25 cellular contexts compared by ENCODE assay signal in the genomic region with DNA sequence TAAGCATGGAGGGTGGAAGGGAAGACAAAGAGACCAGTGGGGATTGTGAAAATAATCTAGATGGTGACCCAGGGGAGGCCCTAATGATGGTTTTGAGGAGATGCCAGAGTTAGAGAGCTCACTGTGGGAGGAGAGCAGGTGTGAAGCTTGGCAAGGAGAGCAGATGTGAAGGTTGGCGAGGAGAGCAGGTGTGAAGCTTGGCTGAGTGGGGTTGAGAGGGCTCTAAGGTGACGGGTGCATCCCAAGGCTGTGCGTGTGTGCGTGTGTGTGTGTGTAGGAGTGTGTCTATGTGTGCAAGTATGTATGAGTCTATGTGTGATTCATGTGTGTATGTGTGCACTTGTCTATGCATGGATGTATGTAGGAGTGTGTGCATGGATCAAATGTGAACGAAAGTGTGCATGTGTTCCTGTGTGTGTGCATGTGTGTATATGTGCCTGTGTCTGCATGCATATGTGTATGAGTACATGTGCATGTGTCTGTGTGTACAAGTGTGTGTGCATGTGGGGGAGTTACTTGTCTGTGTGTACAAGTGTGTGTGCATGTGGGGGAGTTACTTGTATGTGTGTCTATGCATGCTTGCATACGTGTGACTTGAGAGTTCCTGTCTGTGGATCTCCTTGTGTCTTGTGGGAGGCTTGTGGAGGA.
DNase-seq lines count a peak whose midpoint lies in the region; ATAC-seq and FAIRE-seq lines count a peak whose summit lies in the region.
"Had no signal": no experiment of that assay in that cellular context is flagged by ENCODE, and none has a peak within 500 bp of the region (broad histone marks: within the 10 kb centered on the region; RNA-seq: fewer than 3 reads in every experiment).

No MANE protein-coding gene starts in this region.

- DNase-seq in DMS53 (lab: John Stamatoyannopoulos, UW) (peak; percentile 75), HTR-8/SVneo (ENCODE audit: insufficient read length, low spot score) (no peak), SHP77 (lab: John Stamatoyannopoulos, UW) (peak; percentile 0 to 4), NCI-H1417 treated with DMSO at 0.1 percent for 48 hours (lab: John Stamatoyannopoulos, UW) (no peak)
- DNase-seq in natural killer cell treated with Interleukin-12 subunit alpha and Interleukin-12 subunit beta and Interleukin-15 and Interleukin-18, amount 100 ng/mL, for 72 hours (ENCODE audit: low spot score): no peak
- DNase-seq in effector memory CD8-positive, alpha-beta T cell: no peak
- DNase-seq: activated CD4-positive, alpha-beta T cell treated with anti-CD3 and anti-CD28 coated beads, Interleukin-2, amount 10 ng/mL, durations not matched to agents 7 days and 5 days; activated naive CD4-positive, alpha-beta T cell treated with anti-CD3 and anti-CD28 coated beads, Interleukin-2, amount 50 U/mL, for 16 hours; anterior cingulate cortex; GDM1; GOT3; KG1; lower lobe of right lung; NCI-H2107; NCI-H82; occipital lobe; PC-9; retina; SJCRH30; stimulated activated CD8-positive, alpha-beta memory T cell treated with anti-CD3 and anti-CD28 coated beads, Interleukin-4, amount 100 ng/mL, for 48 hours; substantia nigra had no signal

- H3K4me3 Mint-ChIP-seq in natural killer cell treated with Interleukin-12 subunit alpha and Interleukin-12 subunit beta and Interleukin-15 and Interleukin-18, amount 100 ng/mL, for 72 hours: no peak overlapping the region
- no peak overlapping the region for H3K4me3 Mint-ChIP-seq in effector memory CD8-positive, alpha-beta T cell
- H3K4me3 Mint-ChIP-seq: activated CD4-positive, alpha-beta T cell treated with anti-CD3 and anti-CD28 coated beads, Interleukin-2, amount 10 ng/mL, durations not matched to agents 7 days and 5 days; CD14-positive monocyte; central memory CD8-positive, alpha-beta T cell had no signal

- no peaks in the 10 kb centered on the region for H3K9me3 Mint-ChIP-seq in natural killer cell treated with Interleukin-12 subunit alpha and Interleukin-12 subunit beta and Interleukin-15 and Interleukin-18, amount 100 ng/mL, for 72 hours
- no peaks in the 10 kb centered on the region for H3K9me3 Mint-ChIP-seq in effector memory CD8-positive, alpha-beta T cell
- H3K9me3 Mint-ChIP-seq: activated CD4-positive, alpha-beta T cell treated with anti-CD3 and anti-CD28 coated beads, Interleukin-2, amount 10 ng/mL, durations not matched to agents 7 days and 5 days; central memory CD8-positive, alpha-beta T cell had no signal

- no peaks in the 10 kb centered on the region for H3K36me3 Mint-ChIP-seq in natural killer cell treated with Interleukin-12 subunit alpha and Interleukin-12 subunit beta and Interleukin-15 and Interleukin-18, amount 100 ng/mL, for 72 hours
- no peaks in the 10 kb centered on the region for H3K36me3 Mint-ChIP-seq in effector memory CD8-positive, alpha-beta T cell (ENCODE audit: insufficient read depth)
- H3K36me3 Mint-ChIP-seq: CD14-positive monocyte had no signal

- no peak overlapping the region for H3K27ac Mint-ChIP-seq in natural killer cell treated with Interleukin-12 subunit alpha and Interleukin-12 subunit beta and Interleukin-15 and Interleukin-18, amount 100 ng/mL, for 72 hours
- H3K27ac Mint-ChIP-seq in effector memory CD8-positive, alpha-beta T cell: no peak overlapping the region
- H3K27ac Mint-ChIP-seq: activated CD4-positive, alpha-beta T cell treated with anti-CD3 and anti-CD28 coated beads, Interleukin-2, amount 10 ng/mL, durations not matched to agents 7 days and 5 days had no signal

- H3K4me1 Mint-ChIP-seq in natural killer cell treated with Interleukin-12 subunit alpha and Interleukin-12 subunit beta and Interleukin-15 and Interleukin-18, amount 100 ng/mL, for 72 hours (ENCODE audit: low read depth in 2 of 2): no peaks in the 10 kb centered on the region
- H3K4me1 Mint-ChIP-seq in effector memory CD8-positive, alpha-beta T cell (ENCODE audit: low read depth in 2 of 2): peaks cover 0 to 6% of the 10 kb centered on the region in 2 donors
- H3K4me1 Mint-ChIP-seq: activated CD4-positive, alpha-beta T cell treated with anti-CD3 and anti-CD28 coated beads, Interleukin-2, amount 10 ng/mL, durations not matched to agents 7 days and 5 days; CD14-positive monocyte; central memory CD8-positive, alpha-beta T cell had no signal

- H3K27me3 Mint-ChIP-seq in natural killer cell treated with Interleukin-12 subunit alpha and Interleukin-12 subunit beta and Interleukin-15 and Interleukin-18, amount 100 ng/mL, for 72 hours: no peaks in the 10 kb centered on the region
- peaks cover 0 to 9% of the 10 kb centered on the region in 2 donors for H3K27me3 Mint-ChIP-seq in effector memory CD8-positive, alpha-beta T cell
- H3K27me3 Mint-ChIP-seq: activated CD4-positive, alpha-beta T cell treated with anti-CD3 and anti-CD28 coated beads, Interleukin-2, amount 10 ng/mL, durations not matched to agents 7 days and 5 days had no signal

- peak; percentile 80 for FAIRE-seq in HTR-8/SVneo (lab: Jason Lieb, UNC)

- ATAC-seq in natural killer cell treated with Interleukin-12 subunit alpha and Interleukin-12 subunit beta and Interleukin-15 and Interleukin-18, amount 100 ng/mL, for 72 hours: peak; percentile 55 to 56
- ATAC-seq in effector memory CD8-positive, alpha-beta T cell (replicated peaks): no peak
- ATAC-seq in HG02885 (IDR thresholded peaks at IDR 0.05; ENCODE audit: poor library complexity, unreplicated experiment): no peak
- no peak for ATAC-seq in GM19328 (IDR thresholded peaks at IDR 0.05; ENCODE audit: unreplicated experiment)

Comparison
In these comparisons a context has a peak if more than half of its experiments do, and no peak if none do; other contexts are left out.
1. DNase-seq: peak in DMS53 (single experiment) and SHP77 (2 of 2); none in HTR-8/SVneo (single experiment), natural killer cell treated with Interleukin-12 subunit alpha and Interleukin-12 subunit beta and Interleukin-15 and Interleukin-18, amount 100 ng/mL, for 72 hours (single experiment), effector memory CD8-positive, alpha-beta T cell (0 of 3) and NCI-H1417 treated with DMSO at 0.1 percent for 48 hours (single experiment).
2. ATAC-seq: peak in natural killer cell treated with Interleukin-12 subunit alpha and Interleukin-12 subunit beta and Interleukin-15 and Interleukin-18, amount 100 ng/mL, for 72 hours (2 of 2); none in effector memory CD8-positive, alpha-beta T cell (single experiment), HG02885 (single experiment) and GM19328 (single experiment).